8 cellular contexts compared by ENCODE assay signal in genomic region chr5:81301221-81302015, GRCh38. TPM values are rescaled to one million over a fixed set of nuclear protein-coding genes. Genes with fewer than 3 reads are reported as not detected.
DNase-seq lines count a peak whose midpoint lies in the region; ATAC-seq and TF ChIP-seq lines count a peak whose summit lies in the region.

Gene ZCCHC9, plus strand, starts transcription at chr5:81301587. Its CDS starts 3,171 bp downstream, at chr5:81304758.

- TF ChIP-seq CTCF in AG09309 (IDR thresholded peaks at IDR 0.05; ENCODE audit: control insufficient read depth, insufficient read depth, low read depth, low read length, missing control alignments) (peak; percentile 23), WTC11 (IDR thresholded peaks at IDR 0.05) (no peak), cardiac fibroblast (IDR thresholded peaks at IDR 0.05; ENCODE audit: low read depth, low read length) (peak; percentile 28), smooth muscle cell (IDR thresholded peaks at IDR 0.05; ENCODE audit: borderline replicate concordance, insufficient read depth, poor library complexity, severe bottlenecking) (no peak)

- H3F3A ChIP-seq in smooth muscle cell (ENCODE audit: low read depth), result no peaks in the 10 kb centered on the region

- no peaks in the 10 kb centered on the region for H3K9me3 ChIP-seq in smooth muscle cell (replicated peaks; ENCODE audit: low read depth)

- no peaks in the 10 kb centered on the region for H3K36me3 ChIP-seq in smooth muscle cell (ENCODE audit: low read depth)

- peaks cover 3% of the 10 kb centered on the region for H3K36me3 Mint-ChIP-seq in WTC11

- ATAC-seq in GM18907 (IDR thresholded peaks at IDR 0.05; ENCODE audit: unreplicated experiment) (peak; percentile 97), HG03159 (IDR thresholded peaks at IDR 0.05; ENCODE audit: unreplicated experiment) (peak; percentile 96), WTC11 (peak; percentile 92)

- CTCF ChIA-PET in WTC11 (lab: Charles Lee), result interaction anchor here (0.7 to 3.2 kb wide), 7 partner anchors 14 to 863 kb away, joined by 3 to 19 read pairs (median 9); partner anchors contain the start of genes ACOT12 and CKMT2

- peaks cover 14% of the 10 kb centered on the region for H3K4me1 ChIP-seq in smooth muscle cell (ENCODE audit: low read depth)

- POLR2A ChIA-PET in WTC11 (lab: Charles Lee), result interaction anchor here (0.8 to 1.3 kb wide), 4 partner anchors 10 to 19 kb away, joined by 3 read pairs; no protein-coding TSS in a partner anchor

- peak within 1 kb of the TSS; percentile 70 for H3K4me3 ChIP-seq in AG09309 (ENCODE audit: control insufficient read depth, low read depth, low read length)
- peak within 1 kb of the TSS; percentile 93 to 94 for H3K4me3 ChIP-seq in cardiac fibroblast (replicated peaks in 1 of 2; ENCODE audit: low read depth in 2 of 2, low read length in 2 of 2)
- H3K4me3 ChIP-seq in smooth muscle cell, result peak within 1 kb of the TSS; percentile 79

- peak within 1 kb of the TSS; percentile 97 for H3K9ac ChIP-seq in smooth muscle cell (ENCODE audit: low read depth)

- peak within 1 kb of the TSS; percentile 96 for H3K4me3 Mint-ChIP-seq in WTC11

- H2AFZ ChIP-seq in smooth muscle cell (ENCODE audit: low read depth), result peak within 1 kb of the TSS; percentile 94

- H3K27ac ChIP-seq in smooth muscle cell (ENCODE audit: low read depth), result peak within 1 kb of the TSS; percentile 92

- H3K79me2 ChIP-seq in smooth muscle cell (ENCODE audit: low read depth), result peaks cover 58% of the 10 kb centered on the region

- WGBS in smooth muscle cell (ENCODE audit: low lambda C conversion rate), result under 1% methylated on average over 54 of the region's 54 CpGs

- peaks cover 17% of the 10 kb centered on the region for H3K4me1 Mint-ChIP-seq in WTC11

- H3K9me3 Mint-ChIP-seq in WTC11, result no peaks in the 10 kb centered on the region

- H3K4me2 ChIP-seq in smooth muscle cell, result peak within 1 kb of the TSS; percentile 95

- no peaks in the 10 kb centered on the region for H3K27me3 Mint-ChIP-seq in WTC11 (ENCODE audit: low read depth)

- H3K27me3 ChIP-seq in smooth muscle cell (ENCODE audit: low read depth), result no peaks in the 10 kb centered on the region

- H4K20me1 ChIP-seq in smooth muscle cell (ENCODE audit: low read depth), result no peaks in the 10 kb centered on the region

- DNase-seq in AG09309 (ENCODE audit: low read depth) (peak; percentile 63), NCI-H226 (peak; percentile 90), WTC11 (ENCODE audit: low spot score) (peak; percentile 92), cardiac fibroblast (ENCODE audit: low read depth in 2 of 2) (peak; percentile 96 to 97), iPS-NIHi7 (ENCODE audit: extremely low spot score) (peak; percentile 92), smooth muscle cell (lab: John Stamatoyannopoulos, UW; ENCODE audit: unreplicated experiment) (peak; percentile 73)

- peak within 1 kb of the TSS; percentile 99 for H3K27ac Mint-ChIP-seq in WTC11

TF ChIP-seq in WTC11, 78 proteins besides CTCF, POLR2A, EP300 and RAD21 (continues in another document):
- TF ChIP-seq ZBTB21 (CRISPR knock-in tag; IDR thresholded peaks at IDR 0.05; ENCODE audit: borderline replicate concordance) (no peak), MAX (CRISPR knock-in tag; IDR thresholded peaks at IDR 0.05) (peak; percentile 93), IRF1 (CRISPR knock-in tag; IDR thresholded peaks at IDR 0.05) (peak; percentile 51; the same call in 1 of the 2 replicates), FOXP4 (CRISPR knock-in tag; IDR thresholded peaks at IDR 0.05) (peak; percentile 73), SMAD4 (CRISPR knock-in tag; IDR thresholded peaks at IDR 0.05) (no peak), ZNF232 (CRISPR knock-in tag; IDR thresholded peaks at IDR 0.05) (0 out of 2 replicates have a peak, but pooled peaks have one; percentile 64), STAT6 (CRISPR knock-in tag; conservative IDR thresholded peaks at IDR 0.05; ENCODE audit: low read depth) (no peak), ARID4B (CRISPR knock-in tag; IDR thresholded peaks at IDR 0.05; ENCODE audit: borderline replicate concordance) (peak; percentile 89; the same call in 1 of the 2 replicates)

RNA-seq across cellular contexts. Expression of gene ZCCHC9, which starts in this region (rescaled TPM):
- total RNA-seq in WTC11 (2021) (30.4 to 30.8 TPM (median 30.8 TPM) in 3 replicates), smooth muscle cell (45.2 and 53.0 TPM in 2 replicates)
- 25.2 and 33.9 TPM in 2 replicates for polyA plus RNA-seq in smooth muscle cell

Comparison
In these comparisons a context has a peak if more than half of its experiments do, and no peak if none do; other contexts are left out.
1. Peak in every context shown above with its lines: DNase-seq, ATAC-seq, H3K4me3 ChIP-seq and H3K27ac ChIP-seq.
2. CTCF ChIP-seq: peak in AG09309 (single experiment) and cardiac fibroblast (single experiment); none in WTC11 (single experiment) and smooth muscle cell (single experiment).